ENCODE assay signal across 19 cellular contexts in the genomic region with DNA sequence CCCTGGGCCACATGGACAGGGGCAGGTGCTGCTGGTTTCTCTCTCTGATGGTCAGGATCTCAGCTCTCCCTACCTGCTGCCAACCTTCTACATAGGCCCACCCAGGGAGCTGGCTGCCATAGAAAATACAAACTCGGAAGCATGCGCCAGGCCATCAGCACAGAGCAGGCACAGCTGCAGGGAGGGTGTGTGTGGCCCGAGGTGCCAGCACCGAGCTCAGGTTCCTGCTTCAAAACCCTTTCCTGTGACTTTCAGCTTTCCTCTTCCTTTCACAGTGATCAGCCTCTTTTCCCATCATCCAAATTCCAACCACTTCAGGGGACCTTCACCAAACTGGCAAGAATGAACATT.
DNase-seq lines count a peak whose midpoint lies in the region; ATAC-seq and TF ChIP-seq lines count a peak whose summit lies in the region.
"Had no signal": no experiment of that assay in that cellular context is flagged by ENCODE, and none has a peak within 500 bp of the region (broad histone marks: within the 10 kb centered on the region; RNA-seq: fewer than 3 reads in every experiment).

No MANE protein-coding gene starts in this region.

- peaks cover 48% of the 10 kb centered on the region for H3K4me1 Mint-ChIP-seq in activated CD4-positive, alpha-beta T cell treated with anti-CD3 and anti-CD28 coated beads, Interleukin-2, amount 10 ng/mL, durations not matched to agents 24 days and 14 days
- peaks cover 52% of the 10 kb centered on the region for H3K4me1 Mint-ChIP-seq in activated CD4-positive, alpha-beta T cell treated with anti-CD3 and anti-CD28 coated beads for 36 hours
- peaks cover 38% of the 10 kb centered on the region for H3K4me1 Mint-ChIP-seq in T-helper 17 cell
- peaks cover 45 to 60% of the 10 kb centered on the region in 2 donors for H3K4me1 Mint-ChIP-seq in stimulated activated naive B cell treated with anti-CD40 and anti-IgM and Interleukin-4, amounts not matched to agents 10 μg/mL and 1 μg/mL and 100 μg/mL, for 72 hours
- H3K4me1 Mint-ChIP-seq in Caco-2 (ENCODE audit: low read depth, unreplicated experiment): peaks cover 7% of the 10 kb centered on the region

- no TSS peak for BruUV-seq in Caco-2 (replicated peaks; lab: Mats Ljungman, UMichigan)

- no peak for ATAC-seq in activated CD4-positive, alpha-beta T cell treated with anti-CD3 and anti-CD28 coated beads for 36 hours
- no peak for ATAC-seq in T-helper 17 cell
- ATAC-seq in stimulated activated naive B cell treated with anti-CD40 and anti-IgM and Interleukin-4, amounts not matched to agents 10 μg/mL and 1 μg/mL and 100 μg/mL, for 72 hours (replicated peaks): no peak
- ATAC-seq: activated CD8-positive, alpha-beta memory T cell treated with anti-CD3 and anti-CD28 coated beads, Interleukin-2, amount 10 ng/mL, durations not matched to agents 7 days and 5 days; HCT116; heart right ventricle; left cardiac atrium; naive thymus-derived CD4-positive, alpha-beta T cell; right lobe of liver had no signal

- H3K36me3 ChIP-seq in Caco-2 (ENCODE audit: control insufficient read depth, insufficient read depth, low read length): no peaks in the 10 kb centered on the region
- H3K36me3 ChIP-seq: heart right ventricle, right lobe of liver had no signal

- H3K27me3 Mint-ChIP-seq in activated CD4-positive, alpha-beta T cell treated with anti-CD3 and anti-CD28 coated beads, Interleukin-2, amount 10 ng/mL, durations not matched to agents 24 days and 14 days: no peaks in the 10 kb centered on the region
- peaks cover 2% of the 10 kb centered on the region for H3K27me3 Mint-ChIP-seq in activated CD4-positive, alpha-beta T cell treated with anti-CD3 and anti-CD28 coated beads for 36 hours
- H3K27me3 Mint-ChIP-seq in T-helper 17 cell: no peaks in the 10 kb centered on the region
- peaks cover 27 to 46% of the 10 kb centered on the region in 2 donors for H3K27me3 Mint-ChIP-seq in stimulated activated naive B cell treated with anti-CD40 and anti-IgM and Interleukin-4, amounts not matched to agents 10 μg/mL and 1 μg/mL and 100 μg/mL, for 72 hours
- H3K27me3 Mint-ChIP-seq in Caco-2 (ENCODE audit: insufficient read depth, unreplicated experiment): no peaks in the 10 kb centered on the region
- H3K27me3 Mint-ChIP-seq: activated CD8-positive, alpha-beta memory T cell treated with anti-CD3 and anti-CD28 coated beads, Interleukin-2, amount 10 ng/mL, durations not matched to agents 7 days and 5 days; naive thymus-derived CD4-positive, alpha-beta T cell had no signal

- H3K9me3 Mint-ChIP-seq in activated CD4-positive, alpha-beta T cell treated with anti-CD3 and anti-CD28 coated beads, Interleukin-2, amount 10 ng/mL, durations not matched to agents 24 days and 14 days: no peaks in the 10 kb centered on the region
- H3K9me3 Mint-ChIP-seq in activated CD4-positive, alpha-beta T cell treated with anti-CD3 and anti-CD28 coated beads for 36 hours (ENCODE audit: low read depth): no peaks in the 10 kb centered on the region
- no peaks in the 10 kb centered on the region for H3K9me3 Mint-ChIP-seq in stimulated activated naive B cell treated with anti-CD40 and anti-IgM and Interleukin-4, amounts not matched to agents 10 μg/mL and 1 μg/mL and 100 μg/mL, for 72 hours
- H3K9me3 Mint-ChIP-seq in Caco-2 (ENCODE audit: unreplicated experiment): no peaks in the 10 kb centered on the region
- H3K9me3 Mint-ChIP-seq: activated T-helper 1 cell treated with anti-CD3 and anti-CD28 coated beads, Interleukin-12 subunit alpha, Interleukin-12 subunit beta, Interleukin-2, Interleukin-4 antibody, amounts not matched to agents 30 ng/mL and 10 ng/mL and 1 ng/mL, durations not matched to agents 14 hours and 24 hours and 36 hours; IgD-negative memory B cell had no signal

- no peak for DNase-seq in activated CD4-positive, alpha-beta T cell treated with anti-CD3 and anti-CD28 coated beads, Interleukin-2, amount 10 ng/mL, durations not matched to agents 24 days and 14 days
- DNase-seq in activated CD4-positive, alpha-beta T cell treated with anti-CD3 and anti-CD28 coated beads for 36 hours: no peak
- peak; percentile 36 for DNase-seq in NCI-H2196 (lab: John Stamatoyannopoulos, UW; ENCODE audit: unreplicated experiment)
- DNase-seq in T-helper 17 cell: no peak
- DNase-seq in stimulated activated naive B cell treated with anti-CD40 and anti-IgM and Interleukin-4, amounts not matched to agents 10 μg/mL and 1 μg/mL and 100 μg/mL, for 72 hours: no peak
- no peak for DNase-seq in NCI-H1105 (lab: John Stamatoyannopoulos, UW)
- no peak for DNase-seq in Caco-2
- DNase-seq: activated CD8-positive, alpha-beta memory T cell treated with anti-CD3 and anti-CD28 coated beads, Interleukin-2, amount 10 ng/mL, durations not matched to agents 7 days and 5 days; DMS79; effector CD4-positive, alpha-beta T cell; heart right ventricle; left cardiac atrium; naive thymus-derived CD4-positive, alpha-beta T cell; NCI-H1436 treated with DMSO at 0.1 percent for 48 hours; NCI-H226 had no signal

- peak overlapping the region; percentile 35 for H3K27ac Mint-ChIP-seq in activated CD4-positive, alpha-beta T cell treated with anti-CD3 and anti-CD28 coated beads, Interleukin-2, amount 10 ng/mL, durations not matched to agents 24 days and 14 days
- no peak overlapping the region for H3K27ac Mint-ChIP-seq in activated CD4-positive, alpha-beta T cell treated with anti-CD3 and anti-CD28 coated beads for 36 hours
- H3K27ac Mint-ChIP-seq in T-helper 17 cell: peak overlapping the region; percentile 76
- H3K27ac Mint-ChIP-seq in stimulated activated naive B cell treated with anti-CD40 and anti-IgM and Interleukin-4, amounts not matched to agents 10 μg/mL and 1 μg/mL and 100 μg/mL, for 72 hours: peak overlapping the region; percentile 0
- H3K27ac Mint-ChIP-seq in Caco-2 (ENCODE audit: unreplicated experiment): no peak overlapping the region
- H3K27ac Mint-ChIP-seq: activated CD8-positive, alpha-beta memory T cell treated with anti-CD3 and anti-CD28 coated beads, Interleukin-2, amount 10 ng/mL, durations not matched to agents 7 days and 5 days; IgD-negative memory B cell had no signal

- no peak overlapping the region for H3K4me3 Mint-ChIP-seq in activated CD4-positive, alpha-beta T cell treated with anti-CD3 and anti-CD28 coated beads, Interleukin-2, amount 10 ng/mL, durations not matched to agents 24 days and 14 days
- no peak overlapping the region for H3K4me3 Mint-ChIP-seq in activated CD4-positive, alpha-beta T cell treated with anti-CD3 and anti-CD28 coated beads for 36 hours
- H3K4me3 Mint-ChIP-seq in T-helper 17 cell (peak overlapping the region; percentile 36), Caco-2 (ENCODE audit: unreplicated experiment) (no peak overlapping the region)
- no peak overlapping the region for H3K4me3 Mint-ChIP-seq in stimulated activated naive B cell treated with anti-CD40 and anti-IgM and Interleukin-4, amounts not matched to agents 10 μg/mL and 1 μg/mL and 100 μg/mL, for 72 hours
- H3K4me3 Mint-ChIP-seq: activated CD8-positive, alpha-beta memory T cell treated with anti-CD3 and anti-CD28 coated beads, Interleukin-2, amount 10 ng/mL, durations not matched to agents 7 days and 5 days; activated T-helper 1 cell treated with anti-CD3 and anti-CD28 coated beads, Interleukin-12 subunit alpha, Interleukin-12 subunit beta, Interleukin-2, Interleukin-4 antibody, amounts not matched to agents 30 ng/mL and 10 ng/mL and 1 ng/mL, durations not matched to agents 14 hours and 24 hours and 36 hours; IgD-negative memory B cell; naive thymus-derived CD4-positive, alpha-beta T cell had no signal

- no peaks in the 10 kb centered on the region for H3K27me3 ChIP-seq in Caco-2 (replicated peaks; ENCODE audit: control insufficient read depth, insufficient read depth, low read length)
- H3K27me3 ChIP-seq: heart right ventricle, right lobe of liver had no signal

- no peak overlapping the region for H3K4me3 ChIP-seq in Caco-2 (ENCODE audit: low read depth, low read length)
- H3K4me3 ChIP-seq: heart right ventricle, right lobe of liver had no signal

- intact Hi-C loops in activated CD4-positive, alpha-beta T cell treated with anti-CD3 and anti-CD28 coated beads, Interleukin-2, amount 10 ng/mL, durations not matched to agents 24 days and 14 days (cut with micrococcal nuclease): loop anchor here (10.0 kb wide), 1 partner anchor 564 kb away; no protein-coding TSS in a partner anchor
- intact Hi-C loops in activated CD4-positive, alpha-beta T cell treated with anti-CD3 and anti-CD28 coated beads for 36 hours (cut with DNase I, micrococcal nuclease): loop anchor here (5.0 to 10.0 kb wide), 5 partner anchors 247 to 984 kb away; partner anchors contain the start of gene MBOAT2 (in 1 of the 2)
- intact Hi-C loops in Caco-2 (cut with micrococcal nuclease; ENCODE audit: unreplicated experiment): no loop called here

- CTCF ChIA-PET in activated CD4-positive, alpha-beta T cell treated with anti-CD3 and anti-CD28 coated beads for 36 hours (lab: Charles Lee): interaction anchor here (0.6 to 1.0 kb wide), 4 partner anchors 68 to 144 kb away, joined by 3 to 4 read pairs (median 3); no protein-coding TSS in a partner anchor
- CTCF ChIA-PET in Caco-2 (lab: Charles Lee): no interaction called here

- no peak for TF ChIP-seq CTCF in Caco-2 (IDR thresholded peaks at IDR 0.05; ENCODE audit: insufficient read depth in 1 of 2, low read depth in 1 of 2, low read length in 1 of 2, severe bottlenecking in 1 of 2, unreplicated experiment in 1 of 2)

- H3K4me1 ChIP-seq in Caco-2: no peaks in the 10 kb centered on the region

- no peaks in the 10 kb centered on the region for H3K36me3 Mint-ChIP-seq in activated CD4-positive, alpha-beta T cell treated with anti-CD3 and anti-CD28 coated beads, Interleukin-2, amount 10 ng/mL, durations not matched to agents 24 days and 14 days (ENCODE audit: low read depth)
- no peaks in the 10 kb centered on the region for H3K36me3 Mint-ChIP-seq in activated CD4-positive, alpha-beta T cell treated with anti-CD3 and anti-CD28 coated beads for 36 hours (ENCODE audit: low read depth)
- no peaks in the 10 kb centered on the region for H3K36me3 Mint-ChIP-seq in T-helper 17 cell (ENCODE audit: low read depth)
- peaks cover 0 to 6% of the 10 kb centered on the region in 2 donors for H3K36me3 Mint-ChIP-seq in stimulated activated naive B cell treated with anti-CD40 and anti-IgM and Interleukin-4, amounts not matched to agents 10 μg/mL and 1 μg/mL and 100 μg/mL, for 72 hours
- no peaks in the 10 kb centered on the region for H3K36me3 Mint-ChIP-seq in Caco-2 (ENCODE audit: insufficient read depth, unreplicated experiment)
- H3K36me3 Mint-ChIP-seq: activated CD8-positive, alpha-beta memory T cell treated with anti-CD3 and anti-CD28 coated beads, Interleukin-2, amount 10 ng/mL, durations not matched to agents 7 days and 5 days; IgD-negative memory B cell had no signal

- no peaks in the 10 kb centered on the region for H3K9me3 ChIP-seq in T-helper 17 cell (ENCODE audit: control insufficient read depth, low read length, poor library complexity, severe bottlenecking)
- H3K9me3 ChIP-seq in Caco-2: no peaks in the 10 kb centered on the region
- H3K9me3 ChIP-seq: heart right ventricle, right lobe of liver had no signal

- POLR2A ChIA-PET in activated CD4-positive, alpha-beta T cell treated with anti-CD3 and anti-CD28 coated beads for 36 hours (lab: Charles Lee): no interaction called here
- POLR2A ChIA-PET in Caco-2 (lab: Charles Lee): no interaction called here

Comparison
In these comparisons a context has a peak if more than half of its experiments do, and no peak if none do; other contexts are left out.
1. H3K27ac Mint-ChIP-seq: peak in activated CD4-positive, alpha-beta T cell treated with anti-CD3 and anti-CD28 coated beads, Interleukin-2, amount 10 ng/mL, durations not matched to agents 24 days and 14 days (single experiment), T-helper 17 cell (single experiment) and stimulated activated naive B cell treated with anti-CD40 and anti-IgM and Interleukin-4, amounts not matched to agents 10 μg/mL and 1 μg/mL and 100 μg/mL, for 72 hours (single experiment); none in activated CD4-positive, alpha-beta T cell treated with anti-CD3 and anti-CD28 coated beads for 36 hours (single experiment) and Caco-2 (single experiment).